Comparison of ENCODE assay signal across 26 cellular contexts in the genomic region with DNA sequence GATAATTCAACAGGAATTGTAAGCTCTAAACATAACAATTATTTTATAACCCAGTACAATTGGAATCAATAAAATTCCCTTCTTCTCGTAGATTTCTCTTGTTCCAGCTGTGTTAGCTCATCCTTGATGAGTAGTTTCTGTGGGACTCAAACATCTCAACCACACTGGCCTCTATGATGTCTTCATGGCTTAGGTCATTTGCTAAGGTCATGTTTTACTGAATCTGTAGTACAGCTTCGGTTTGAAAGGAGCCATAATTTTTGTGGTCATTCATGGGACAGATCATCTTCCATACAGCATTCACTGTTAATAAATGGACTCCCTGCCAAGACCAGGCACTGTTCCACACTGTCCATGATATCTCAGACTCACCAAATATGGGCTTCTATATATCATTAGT.
DNase-seq lines count a peak whose midpoint lies in the region; ATAC-seq and TF ChIP-seq lines count a peak whose summit lies in the region.
"Had no signal": no experiment of that assay in that cellular context is flagged by ENCODE, and none has a peak within 500 bp of the region (broad histone marks: within the 10 kb centered on the region; RNA-seq: fewer than 3 reads in every experiment).

No MANE protein-coding gene starts in this region.

- H3K4me1 ChIP-seq in adipocyte (ENCODE audit: control insufficient read depth, insufficient read depth, low read length) (peaks cover 9% of the 10 kb centered on the region), foreskin keratinocyte (no peaks in the 10 kb centered on the region)
- no peaks in the 10 kb centered on the region for H3K4me1 ChIP-seq in CD4-positive, alpha-beta memory T cell (ENCODE audit: insufficient read depth, low read length)
- H3K4me1 ChIP-seq: ascending aorta had no signal

- H3K4me3 Mint-ChIP-seq in CD4-positive, alpha-beta memory T cell: no peak overlapping the region
- H3K4me3 Mint-ChIP-seq: CD4-positive, CD25-positive, alpha-beta regulatory T cell; dendritic cell treated with granulocyte-macrophage colony-stimulating factor and Interleukin-4, amounts not matched to agents 40 ng/mL and 50 ng/mL, for 4 days; GM23338; IgD-negative memory B cell; immature natural killer cell; naive thymus-derived CD4-positive, alpha-beta T cell had no signal

- TF ChIP-seq CTCF in foreskin fibroblast (IDR thresholded peaks at IDR 0.05; ENCODE audit: low read depth, low read length) (no peak), foreskin keratinocyte (conservative IDR thresholded peaks at IDR 0.05) (no peak)

- no peak overlapping the region for H3K27ac ChIP-seq in foreskin keratinocyte
- H3K27ac ChIP-seq in CD4-positive, alpha-beta memory T cell (ENCODE audit: low read depth, low read length): no peak overlapping the region
- H3K27ac ChIP-seq: ascending aorta, epithelial cell of prostate, WERI-Rb-1 had no signal

- POLR2A ChIA-PET in CD4-positive, alpha-beta memory T cell (lab: Charles Lee; ENCODE audit: partially characterized antibody): no interaction called here

- peaks cover 19% of the 10 kb centered on the region for H3K36me3 ChIP-seq in adipocyte (ENCODE audit: control insufficient read depth, insufficient read depth, low read length, severe bottlenecking)
- no peaks in the 10 kb centered on the region for H3K36me3 ChIP-seq in CD4-positive, alpha-beta memory T cell (ENCODE audit: insufficient read depth, low read length)
- H3K36me3 ChIP-seq: ascending aorta, WERI-Rb-1 had no signal

- H3K4me3 ChIP-seq in adipocyte (ENCODE audit: low read length): no peak overlapping the region
- no peak overlapping the region for H3K4me3 ChIP-seq in foreskin fibroblast (ENCODE audit: low read depth in 1 of 2, low read length in 2 of 2)
- no peak overlapping the region for H3K4me3 ChIP-seq in CD4-positive, alpha-beta memory T cell (ENCODE audit: low read length in 2 of 2)
- H3K4me3 ChIP-seq: ascending aorta, GM23338 had no signal

- H3K36me3 Mint-ChIP-seq in CD4-positive, alpha-beta memory T cell: no peaks in the 10 kb centered on the region
- H3K36me3 Mint-ChIP-seq: CD4-positive, CD25-positive, alpha-beta regulatory T cell; IgD-negative memory B cell; immature natural killer cell had no signal

- H3K27me3 Mint-ChIP-seq in CD4-positive, alpha-beta memory T cell: peaks cover 2 to 6% of the 10 kb centered on the region in 2 donors

- intact Hi-C loops in CD4-positive, alpha-beta memory T cell (cut with micrococcal nuclease): no loop called here

- no peaks in the 10 kb centered on the region for H3K9me3 ChIP-seq in adipocyte (ENCODE audit: control insufficient read depth, low read length)
- H3K9me3 ChIP-seq in CD4-positive, alpha-beta memory T cell (ENCODE audit: control insufficient read depth in 1 of 2, low read length in 2 of 2): no peaks in the 10 kb centered on the region
- H3K9me3 ChIP-seq: ascending aorta had no signal

- H3K27me3 ChIP-seq in adipocyte (replicated peaks; ENCODE audit: control insufficient read depth, insufficient read depth, low read length) (no peaks in the 10 kb centered on the region), foreskin keratinocyte (no peaks in the 10 kb centered on the region)
- H3K27me3 ChIP-seq in CD4-positive, alpha-beta memory T cell (ENCODE audit: insufficient read depth, low read length): no peaks in the 10 kb centered on the region
- H3K27me3 ChIP-seq: ascending aorta had no signal

- no peak overlapping the region for H3K27ac Mint-ChIP-seq in CD4-positive, alpha-beta memory T cell
- H3K27ac Mint-ChIP-seq: CD4-positive, CD25-positive, alpha-beta regulatory T cell; dendritic cell treated with granulocyte-macrophage colony-stimulating factor and Interleukin-4, amounts not matched to agents 40 ng/mL and 50 ng/mL, for 4 days; GM23338; immature natural killer cell; naive thymus-derived CD4-positive, alpha-beta T cell had no signal

- no peaks in the 10 kb centered on the region for H3K4me1 Mint-ChIP-seq in CD4-positive, alpha-beta memory T cell
- H3K4me1 Mint-ChIP-seq: CD4-positive, CD25-positive, alpha-beta regulatory T cell; GM23338; IgD-negative memory B cell; immature natural killer cell; naive thymus-derived CD4-positive, alpha-beta T cell had no signal

- H3K9me3 Mint-ChIP-seq in CD4-positive, alpha-beta memory T cell: no peaks in the 10 kb centered on the region
- H3K9me3 Mint-ChIP-seq: dendritic cell treated with granulocyte-macrophage colony-stimulating factor and Interleukin-4, amounts not matched to agents 40 ng/mL and 50 ng/mL, for 4 days; GM23338 had no signal

- H3K9ac ChIP-seq in adipocyte (ENCODE audit: low read length): no peak overlapping the region

- CTCF ChIA-PET in CD4-positive, alpha-beta memory T cell (lab: Charles Lee; ENCODE audit: partially characterized antibody): no interaction called here

- ATAC-seq in foreskin keratinocyte: no peak
- no peak for ATAC-seq in HG02759 (IDR thresholded peaks at IDR 0.05; ENCODE audit: unreplicated experiment)
- ATAC-seq: GM23338; naive thymus-derived CD4-positive, alpha-beta T cell had no signal

- DNase-seq in GM04503 (ENCODE audit: low read depth) (peak; percentile 86), adipocyte (ENCODE audit: low read depth) (peak; percentile 62), foreskin fibroblast (peak; percentile 87 to 88), stromal cell of bone marrow (ENCODE audit: low read depth) (peak; percentile 86), foreskin keratinocyte (no peak)
- no peak for DNase-seq in CD4-positive, alpha-beta memory T cell
- DNase-seq: activated CD4-positive, alpha-beta T cell treated with anti-CD3 and anti-CD28 coated beads, Interleukin-2, amount 50 U/mL, for 4 hours; activated naive CD4-positive, alpha-beta T cell treated with Interleukin-2 at 50 U/mL for 16 hours; activated T-cell treated with anti-CD3 and anti-CD28 coated beads for 4 hours; CD4-positive, CD25-positive, alpha-beta regulatory T cell; head of caudate nucleus; immature natural killer cell; mammary epithelial cell; naive thymus-derived CD4-positive, alpha-beta T cell; NCI-H187 treated with DMSO at 0.1 percent for 48 hours; NCI-H510A treated with DMSO at 0.1 percent for 48 hours; posterior cingulate gyrus; SHP77 treated with DMSO at 0.1 percent for 48 hours; stimulated activated CD4-positive, alpha-beta T cell treated with anti-CD3 and anti-CD28 coated beads, Interleukin-4, amount 100 ng/mL, for 1 hour; WERI-Rb-1 had no signal

Comparison
In these comparisons a context has a peak if more than half of its experiments do, and no peak if none do; other contexts are left out.
1. DNase-seq: peak in GM04503 (single experiment), adipocyte (single experiment), foreskin fibroblast (2 of 2) and stromal cell of bone marrow (single experiment); none in foreskin keratinocyte (0 of 2) and CD4-positive, alpha-beta memory T cell (0 of 5).